ENCODE assay signal across 16 cellular contexts in the genomic region with DNA sequence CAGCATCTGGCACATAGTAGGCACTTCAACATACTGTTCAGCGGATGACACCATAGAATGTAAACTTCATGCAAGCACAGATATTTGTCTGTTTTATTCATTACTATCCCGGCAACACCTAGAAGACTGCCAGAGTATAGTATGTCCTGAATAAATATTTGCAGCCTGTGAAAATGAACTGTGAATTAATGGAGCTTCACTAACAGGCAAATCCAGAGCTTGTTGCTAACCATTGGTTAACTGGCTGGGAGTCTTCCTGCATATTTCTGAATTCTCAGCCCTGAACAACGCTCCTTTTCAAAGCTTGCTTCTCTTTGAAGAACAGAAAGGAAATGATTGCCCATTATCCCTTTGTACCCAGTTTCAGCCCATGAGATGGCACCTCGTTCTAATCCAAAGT.
DNase-seq lines count a peak whose midpoint lies in the region; ATAC-seq and FAIRE-seq lines count a peak whose summit lies in the region.
"Had no signal": no experiment of that assay in that cellular context is flagged by ENCODE, and none has a peak within 500 bp of the region (broad histone marks: within the 10 kb centered on the region; RNA-seq: fewer than 3 reads in every experiment).

No MANE protein-coding gene starts in this region.

- ATAC-seq in stimulated activated naive CD8-positive, alpha-beta T cell treated with anti-CD3 and anti-CD28 coated beads, Interleukin-15, amount 100 ng/mL, for 72 hours: no peak

- no peaks in the 10 kb centered on the region for H3K27me3 Mint-ChIP-seq in stimulated activated naive CD8-positive, alpha-beta T cell treated with anti-CD3 and anti-CD28 coated beads, Interleukin-15, Interleukin-2, amounts not matched to agents 100 ng/mL and 50 ng/mL, for 24 hours
- H3K27me3 Mint-ChIP-seq in stimulated activated naive CD8-positive, alpha-beta T cell treated with anti-CD3 and anti-CD28 coated beads, Interleukin-15, amount 100 ng/mL, for 72 hours: no peaks in the 10 kb centered on the region
- H3K27me3 Mint-ChIP-seq in immature natural killer cell (ENCODE audit: low read depth in 3 of 3): peaks cover 2 to 15% (median 4%) of the 10 kb centered on the region in 3 donors

- FAIRE-seq in islet of Langerhans (lab: Jason Lieb, UNC): peak; percentile 81

- H3K4me1 Mint-ChIP-seq in stimulated activated naive CD8-positive, alpha-beta T cell treated with anti-CD3 and anti-CD28 coated beads, Interleukin-15, Interleukin-2, amounts not matched to agents 100 ng/mL and 50 ng/mL, for 24 hours (ENCODE audit: low read depth): peaks cover 60% of the 10 kb centered on the region
- H3K4me1 Mint-ChIP-seq in stimulated activated naive CD8-positive, alpha-beta T cell treated with anti-CD3 and anti-CD28 coated beads, Interleukin-15, amount 100 ng/mL, for 72 hours: peaks cover 91% of the 10 kb centered on the region
- H3K4me1 Mint-ChIP-seq in immature natural killer cell: peaks cover 9 to 14% of the 10 kb centered on the region in 2 donors

- H3K4me3 Mint-ChIP-seq in stimulated activated naive CD8-positive, alpha-beta T cell treated with anti-CD3 and anti-CD28 coated beads, Interleukin-15, Interleukin-2, amounts not matched to agents 100 ng/mL and 50 ng/mL, for 24 hours: no peak overlapping the region
- H3K4me3 Mint-ChIP-seq in stimulated activated naive CD8-positive, alpha-beta T cell treated with anti-CD3 and anti-CD28 coated beads, Interleukin-15, amount 100 ng/mL, for 72 hours: peak overlapping the region in 1 of 2 donors; percentile 19
- H3K4me3 Mint-ChIP-seq in immature natural killer cell: no peak overlapping the region

- peaks cover 25% of the 10 kb centered on the region for H3K36me3 Mint-ChIP-seq in stimulated activated naive CD8-positive, alpha-beta T cell treated with anti-CD3 and anti-CD28 coated beads, Interleukin-15, Interleukin-2, amounts not matched to agents 100 ng/mL and 50 ng/mL, for 24 hours (ENCODE audit: low read depth)
- H3K36me3 Mint-ChIP-seq in immature natural killer cell: peaks cover 0 to 3% (median 0%) of the 10 kb centered on the region in 3 donors

- no peaks in the 10 kb centered on the region for H3K9me3 Mint-ChIP-seq in stimulated activated naive CD8-positive, alpha-beta T cell treated with anti-CD3 and anti-CD28 coated beads, Interleukin-15, Interleukin-2, amounts not matched to agents 100 ng/mL and 50 ng/mL, for 24 hours
- H3K9me3 Mint-ChIP-seq in stimulated activated naive CD8-positive, alpha-beta T cell treated with anti-CD3 and anti-CD28 coated beads, Interleukin-15, amount 100 ng/mL, for 72 hours: peaks cover 0 to 9% of the 10 kb centered on the region in 2 donors
- H3K9me3 Mint-ChIP-seq in immature natural killer cell: peaks cover 0 to 3% (median 0%) of the 10 kb centered on the region in 6 donors

- DNase-seq in NCI-H2029 (lab: John Stamatoyannopoulos, UW): peak; percentile 11
- DNase-seq in NCI-H2029 treated with DMSO at 0.1 percent for 48 hours (lab: John Stamatoyannopoulos, UW): no peak
- DNase-seq in stimulated activated naive CD8-positive, alpha-beta T cell treated with anti-CD3 and anti-CD28 coated beads, Interleukin-15, amount 100 ng/mL, for 72 hours: no peak
- DNase-seq in NCI-H2227 (lab: John Stamatoyannopoulos, UW; ENCODE audit: unreplicated experiment): no peak
- DNase-seq in DMS79 treated with DMSO at 0.1 percent for 48 hours (lab: John Stamatoyannopoulos, UW): no peak
- no peak for DNase-seq in immature natural killer cell
- DNase-seq: 8988T, COR-L47, DMS153, GOT3, NCI-H1105, NCI-H187, NCI-H446 treated with DMSO at 0.1 percent for 48 hours, SIG-M5 had no signal

- peak overlapping the region; percentile 82 for H3K27ac Mint-ChIP-seq in stimulated activated naive CD8-positive, alpha-beta T cell treated with anti-CD3 and anti-CD28 coated beads, Interleukin-15, Interleukin-2, amounts not matched to agents 100 ng/mL and 50 ng/mL, for 24 hours
- no peak overlapping the region for H3K27ac Mint-ChIP-seq in stimulated activated naive CD8-positive, alpha-beta T cell treated with anti-CD3 and anti-CD28 coated beads, Interleukin-15, amount 100 ng/mL, for 72 hours
- no peak overlapping the region for H3K27ac Mint-ChIP-seq in immature natural killer cell
